ENCODE assay signal across 8 cellular contexts in the genomic region with DNA sequence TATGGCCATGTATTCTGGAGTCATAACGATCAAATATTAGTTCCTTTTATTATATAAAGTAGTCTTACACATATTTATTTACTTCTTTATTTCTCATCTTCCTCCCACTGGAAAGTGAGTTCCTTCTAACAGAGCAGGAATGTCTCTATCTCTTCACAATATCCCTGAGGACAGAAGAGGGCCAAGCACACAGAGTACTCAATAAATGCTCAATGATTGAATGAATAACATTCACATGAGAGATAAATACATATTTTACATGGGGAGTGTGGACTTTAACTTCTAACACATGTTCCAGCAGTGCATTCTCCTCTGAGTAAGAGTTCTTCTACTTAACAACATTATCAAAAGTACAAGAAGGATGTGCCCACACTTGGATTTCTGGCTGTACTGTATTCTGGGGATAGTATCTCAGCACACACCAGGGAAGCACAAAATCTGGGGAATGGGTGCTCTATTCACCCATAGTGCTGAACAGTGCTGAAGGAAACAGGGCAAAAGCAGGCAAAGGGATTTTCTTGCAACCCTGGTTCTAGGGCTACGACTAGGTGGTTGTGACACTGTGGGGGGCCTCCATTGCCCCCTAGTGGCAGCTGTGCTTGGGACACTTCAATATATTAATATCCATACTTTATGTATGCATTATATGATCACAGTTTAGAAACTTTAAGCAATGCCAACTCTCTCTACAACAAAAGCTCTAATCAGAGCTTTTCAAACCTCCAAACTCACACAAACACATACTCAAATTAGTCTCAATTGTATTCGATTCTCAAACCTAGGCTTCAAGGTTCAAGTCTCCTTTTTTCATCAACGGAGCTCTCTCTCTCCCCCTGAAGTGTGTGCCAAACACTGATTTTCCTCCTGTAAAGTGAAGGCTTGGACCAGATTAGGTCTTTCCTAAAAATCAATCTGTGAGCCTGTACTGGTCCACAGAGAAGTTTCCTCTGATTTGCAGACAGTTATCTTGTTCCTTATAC.
A peak's percentile ranks its signal among the peaks of the same experiment; 100 is the strongest.
DNase-seq lines count a peak whose midpoint lies in the region; ATAC-seq and TF ChIP-seq lines count a peak whose summit lies in the region.

No MANE protein-coding gene starts in this region.

- no peaks in the 10 kb centered on the region for H3K9me3 Mint-ChIP-seq in activated T-cell treated with anti-CD3 and anti-CD28 coated beads, Interleukin-2, amount 50 U/mL, for 24 hours
- H3K9me3 Mint-ChIP-seq in progenitor cell of endocrine pancreas (ENCODE audit: low read depth): no peaks in the 10 kb centered on the region

- no peak overlapping the region for H3K4me3 ChIP-seq in AG09309 (ENCODE audit: control insufficient read depth, low read depth, low read length)
- H3K4me3 ChIP-seq in fibroblast of villous mesenchyme (ENCODE audit: low read depth, low read length): no peak overlapping the region

- ATAC-seq in GM18511 (IDR thresholded peaks at IDR 0.05; ENCODE audit: unreplicated experiment) (peak; percentile 96), HG02970 (IDR thresholded peaks at IDR 0.05; ENCODE audit: low FRiP score, unreplicated experiment) (peak; percentile 81)

- no peaks in the 10 kb centered on the region for H3K4me1 Mint-ChIP-seq in activated T-cell treated with anti-CD3 and anti-CD28 coated beads, Interleukin-2, amount 50 U/mL, for 24 hours (ENCODE audit: low read depth)
- H3K4me1 Mint-ChIP-seq in progenitor cell of endocrine pancreas (ENCODE audit: low read depth): no peaks in the 10 kb centered on the region

- no peaks in the 10 kb centered on the region for H3K36me3 Mint-ChIP-seq in activated T-cell treated with anti-CD3 and anti-CD28 coated beads, Interleukin-2, amount 50 U/mL, for 24 hours (ENCODE audit: low read depth)
- no peaks in the 10 kb centered on the region for H3K36me3 Mint-ChIP-seq in progenitor cell of endocrine pancreas (ENCODE audit: insufficient read depth)

- DNase-seq in AG09309 (ENCODE audit: low read depth): peak; percentile 4
- peak; percentile 61 for DNase-seq in NOMO-1 treated with DMSO at 0.1 percent for 48 hours (lab: John Stamatoyannopoulos, UW; ENCODE audit: unreplicated experiment)
- peak; percentile 63 for DNase-seq in activated T-cell treated with anti-CD3 and anti-CD28 coated beads, Interleukin-2, amount 50 U/mL, for 24 hours
- DNase-seq in fibroblast of villous mesenchyme (ENCODE audit: low read depth): peak; percentile 47
- peak; percentile 33 for DNase-seq in progenitor cell of endocrine pancreas (ENCODE audit: low spot score, unreplicated experiment)
- no peak for DNase-seq in cerebellar nuclear complex (lab: John Stamatoyannopoulos, UW)

- no peaks in the 10 kb centered on the region for H3K27me3 Mint-ChIP-seq in activated T-cell treated with anti-CD3 and anti-CD28 coated beads, Interleukin-2, amount 50 U/mL, for 24 hours
- no peaks in the 10 kb centered on the region for H3K27me3 Mint-ChIP-seq in progenitor cell of endocrine pancreas

- H3K27ac Mint-ChIP-seq in activated T-cell treated with anti-CD3 and anti-CD28 coated beads, Interleukin-2, amount 50 U/mL, for 24 hours: no peak overlapping the region
- no peak overlapping the region for H3K27ac Mint-ChIP-seq in progenitor cell of endocrine pancreas

- no peak overlapping the region for H3K4me3 Mint-ChIP-seq in activated T-cell treated with anti-CD3 and anti-CD28 coated beads, Interleukin-2, amount 50 U/mL, for 24 hours
- no peak overlapping the region for H3K4me3 Mint-ChIP-seq in progenitor cell of endocrine pancreas (ENCODE audit: low read depth)

- TF ChIP-seq CTCF in AG09309 (IDR thresholded peaks at IDR 0.05; ENCODE audit: control insufficient read depth, insufficient read depth, low read depth, low read length, missing control alignments): peak; percentile 89
- peak; percentile 83 for TF ChIP-seq CTCF in fibroblast of villous mesenchyme (IDR thresholded peaks at IDR 0.05; ENCODE audit: insufficient read depth, low read depth, low read length)
- TF ChIP-seq CTCF in progenitor cell of endocrine pancreas (IDR thresholded peaks at IDR 0.05; ENCODE audit: unreplicated experiment): peak; percentile 87

Comparison
In these comparisons a context has a peak if more than half of its experiments do, and no peak if none do; other contexts are left out.
1. DNase-seq: peak in AG09309 (single experiment), NOMO-1 treated with DMSO at 0.1 percent for 48 hours (single experiment), activated T-cell treated with anti-CD3 and anti-CD28 coated beads, Interleukin-2, amount 50 U/mL, for 24 hours (single experiment), fibroblast of villous mesenchyme (single experiment) and progenitor cell of endocrine pancreas (single experiment); none in cerebellar nuclear complex (0 of 2).
2. Peak in every context shown above with its lines, with median percentiles within 50 percentile points of each other: CTCF ChIP-seq.